1 cellular context compared by ENCODE assay signal in the genomic region with DNA sequence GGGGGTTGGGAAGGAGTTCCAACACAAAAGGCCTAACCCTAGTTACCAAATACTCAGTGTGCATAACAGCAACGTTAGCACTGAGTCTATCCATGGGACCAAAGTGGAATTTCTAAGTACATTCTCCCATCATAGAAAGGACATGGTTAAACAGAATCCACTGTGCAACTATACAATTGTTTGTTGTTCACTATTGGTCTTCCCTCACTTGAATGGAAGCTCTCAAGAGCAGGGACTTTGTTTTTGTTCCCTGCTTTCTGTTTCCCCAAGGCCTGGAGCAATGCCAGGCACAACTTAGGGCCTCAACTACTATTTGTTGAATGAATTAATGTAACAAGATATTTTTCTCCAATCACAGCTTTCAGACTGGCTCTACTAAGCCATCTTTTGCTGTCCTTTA.
TF ChIP-seq lines count a peak whose summit lies in the region.

No MANE protein-coding gene starts in this region.

TF ChIP-seq in GM23338, 12 proteins besides CTCF, POLR2A, EP300 and RAD21 (continued from another document):
- TF ChIP-seq, protein P1, sequence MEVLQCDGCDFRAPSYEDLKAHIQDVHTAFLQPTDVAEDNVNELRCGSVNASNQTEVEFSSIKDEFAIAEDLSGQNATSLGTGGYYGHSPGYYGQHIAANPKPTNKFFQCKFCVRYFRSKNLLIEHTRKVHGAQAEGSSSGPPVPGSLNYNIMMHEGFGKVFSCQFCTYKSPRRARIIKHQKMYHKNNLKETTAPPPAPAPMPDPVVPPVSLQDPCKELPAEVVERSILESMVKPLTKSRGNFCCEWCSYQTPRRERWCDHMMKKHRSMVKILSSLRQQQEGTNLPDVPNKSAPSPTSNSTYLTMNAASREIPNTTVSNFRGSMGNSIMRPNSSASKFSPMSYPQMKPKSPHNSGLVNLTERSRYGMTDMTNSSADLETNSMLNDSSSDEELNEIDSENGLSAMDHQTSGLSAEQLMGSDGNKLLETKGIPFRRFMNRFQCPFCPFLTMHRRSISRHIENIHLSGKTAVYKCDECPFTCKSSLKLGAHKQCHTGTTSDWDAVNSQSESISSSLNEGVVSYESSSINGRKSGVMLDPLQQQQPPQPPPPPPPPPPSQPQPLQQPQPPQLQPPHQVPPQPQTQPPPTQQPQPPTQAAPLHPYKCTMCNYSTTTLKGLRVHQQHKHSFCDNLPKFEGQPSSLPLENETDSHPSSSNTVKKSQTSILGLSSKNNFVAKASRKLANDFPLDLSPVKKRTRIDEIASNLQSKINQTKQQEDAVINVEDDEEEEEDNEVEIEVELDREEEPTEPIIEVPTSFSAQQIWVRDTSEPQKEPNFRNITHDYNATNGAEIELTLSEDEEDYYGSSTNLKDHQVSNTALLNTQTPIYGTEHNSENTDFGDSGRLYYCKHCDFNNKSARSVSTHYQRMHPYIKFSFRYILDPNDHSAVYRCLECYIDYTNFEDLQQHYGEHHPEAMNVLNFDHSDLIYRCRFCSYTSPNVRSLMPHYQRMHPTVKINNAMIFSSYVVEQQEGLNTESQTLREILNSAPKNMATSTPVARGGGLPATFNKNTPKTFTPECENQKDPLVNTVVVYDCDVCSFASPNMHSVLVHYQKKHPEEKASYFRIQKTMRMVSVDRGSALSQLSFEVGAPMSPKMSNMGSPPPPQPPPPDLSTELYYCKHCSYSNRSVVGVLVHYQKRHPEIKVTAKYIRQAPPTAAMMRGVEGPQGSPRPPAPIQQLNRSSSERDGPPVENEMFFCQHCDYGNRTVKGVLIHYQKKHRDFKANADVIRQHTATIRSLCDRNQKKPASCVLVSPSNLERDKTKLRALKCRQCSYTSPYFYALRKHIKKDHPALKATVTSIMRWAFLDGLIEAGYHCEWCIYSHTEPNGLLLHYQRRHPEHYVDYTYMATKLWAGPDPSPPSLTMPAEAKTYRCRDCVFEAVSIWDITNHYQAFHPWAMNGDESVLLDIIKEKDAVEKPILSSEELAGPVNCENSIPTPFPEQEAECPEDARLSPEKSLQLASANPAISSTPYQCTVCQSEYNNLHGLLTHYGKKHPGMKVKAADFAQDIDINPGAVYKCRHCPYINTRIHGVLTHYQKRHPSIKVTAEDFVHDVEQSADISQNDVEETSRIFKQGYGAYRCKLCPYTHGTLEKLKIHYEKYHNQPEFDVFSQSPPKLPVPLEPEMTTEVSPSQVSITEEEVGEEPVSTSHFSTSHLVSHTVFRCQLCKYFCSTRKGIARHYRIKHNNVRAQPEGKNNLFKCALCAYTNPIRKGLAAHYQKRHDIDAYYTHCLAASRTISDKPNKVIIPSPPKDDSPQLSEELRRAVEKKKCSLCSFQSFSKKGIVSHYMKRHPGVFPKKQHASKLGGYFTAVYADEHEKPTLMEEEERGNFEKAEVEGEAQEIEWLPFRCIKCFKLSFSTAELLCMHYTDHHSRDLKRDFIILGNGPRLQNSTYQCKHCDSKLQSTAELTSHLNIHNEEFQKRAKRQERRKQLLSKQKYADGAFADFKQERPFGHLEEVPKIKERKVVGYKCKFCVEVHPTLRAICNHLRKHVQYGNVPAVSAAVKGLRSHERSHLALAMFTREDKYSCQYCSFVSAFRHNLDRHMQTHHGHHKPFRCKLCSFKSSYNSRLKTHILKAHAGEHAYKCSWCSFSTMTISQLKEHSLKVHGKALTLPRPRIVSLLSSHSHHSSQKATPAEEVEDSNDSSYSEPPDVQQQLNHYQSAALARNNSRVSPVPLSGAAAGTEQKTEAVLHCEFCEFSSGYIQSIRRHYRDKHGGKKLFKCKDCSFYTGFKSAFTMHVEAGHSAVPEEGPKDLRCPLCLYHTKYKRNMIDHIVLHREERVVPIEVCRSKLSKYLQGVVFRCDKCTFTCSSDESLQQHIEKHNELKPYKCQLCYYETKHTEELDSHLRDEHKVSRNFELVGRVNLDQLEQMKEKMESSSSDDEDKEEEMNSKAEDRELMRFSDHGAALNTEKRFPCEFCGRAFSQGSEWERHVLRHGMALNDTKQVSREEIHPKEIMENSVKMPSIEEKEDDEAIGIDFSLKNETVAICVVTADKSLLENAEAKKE (CRISPR knock-in tag; IDR thresholded peaks at IDR 0.05) = no peak
- TF ChIP-seq EZH2 (IDR thresholded peaks at IDR 0.05; ENCODE audit: low read depth, unreplicated experiment) (no peak), POLR2AphosphoS5 (IDR thresholded peaks at IDR 0.05; ENCODE audit: low read depth) (no peak), JUNB (IDR thresholded peaks at IDR 0.05; ENCODE audit: unreplicated experiment) (no peak), CREB1 (CRISPR knock-in tag; IDR thresholded peaks at IDR 0.05; ENCODE audit: low read depth) (no peak), EZH2phosphoT487 (IDR thresholded peaks at IDR 0.05; ENCODE audit: unreplicated experiment) (no peak), ZNF331 (CRISPR knock-in tag; IDR thresholded peaks at IDR 0.05; ENCODE audit: low read depth) (no peak), STAT1 (IDR thresholded peaks at IDR 0.05; ENCODE audit: unreplicated experiment) (no peak), ZNF114 (CRISPR knock-in tag; IDR thresholded peaks at IDR 0.05) (no peak)
- TF ChIP-seq, protein P2, sequence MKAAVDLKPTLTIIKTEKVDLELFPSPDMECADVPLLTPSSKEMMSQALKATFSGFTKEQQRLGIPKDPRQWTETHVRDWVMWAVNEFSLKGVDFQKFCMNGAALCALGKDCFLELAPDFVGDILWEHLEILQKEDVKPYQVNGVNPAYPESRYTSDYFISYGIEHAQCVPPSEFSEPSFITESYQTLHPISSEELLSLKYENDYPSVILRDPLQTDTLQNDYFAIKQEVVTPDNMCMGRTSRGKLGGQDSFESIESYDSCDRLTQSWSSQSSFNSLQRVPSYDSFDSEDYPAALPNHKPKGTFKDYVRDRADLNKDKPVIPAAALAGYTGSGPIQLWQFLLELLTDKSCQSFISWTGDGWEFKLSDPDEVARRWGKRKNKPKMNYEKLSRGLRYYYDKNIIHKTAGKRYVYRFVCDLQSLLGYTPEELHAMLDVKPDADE (IDR thresholded peaks at IDR 0.05) = no peak
TF ChIP-seq in GM23338: peak in this region for 0.
